In the genomic region with DNA sequence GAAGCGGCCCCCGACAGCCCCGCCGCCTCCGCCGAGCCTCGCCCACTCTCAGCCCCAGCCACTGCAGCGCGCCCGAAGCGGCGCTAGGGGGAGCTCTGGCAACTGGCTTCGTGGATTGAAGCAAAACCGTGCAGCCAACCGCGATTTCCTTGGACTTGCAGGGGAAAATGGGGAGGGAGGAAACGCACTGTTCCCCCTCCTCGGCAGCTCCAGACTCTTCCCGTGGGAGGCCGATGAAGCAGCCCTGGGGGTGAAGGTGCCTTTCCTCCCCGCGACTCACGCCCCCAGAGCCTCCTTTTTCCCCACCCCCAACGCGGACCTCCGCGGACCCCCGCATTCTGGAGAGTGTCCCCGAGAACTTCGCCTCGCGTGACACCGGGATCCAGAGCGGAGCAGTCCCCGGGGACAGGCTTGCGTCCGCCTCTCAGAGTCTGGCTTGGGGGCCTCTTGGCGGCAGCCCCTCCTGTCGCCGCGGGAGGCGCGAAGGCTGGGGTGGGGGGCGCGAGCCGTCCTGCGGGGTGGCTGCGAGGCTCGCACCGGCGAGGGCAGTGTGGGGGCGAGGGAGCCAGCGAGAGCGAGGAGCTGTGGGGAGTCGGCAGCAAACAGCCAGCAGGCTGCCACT, we compare ENCODE assay signal across 8 cellular contexts. TPM values are rescaled to one million over a fixed set of nuclear protein-coding genes. Genes with fewer than 3 reads are reported as not detected.
A peak's percentile ranks its signal among the peaks of the same experiment; 100 is the strongest.
DNase-seq lines count a peak whose midpoint lies in the region; ATAC-seq and TF ChIP-seq lines count a peak whose summit lies in the region.

No MANE protein-coding gene starts in this region.

- H3K4me1 ChIP-seq in left lung: peaks cover 6 to 40% of the 10 kb centered on the region in 2 donors

- CTCF ChIA-PET in AG04450 (lab: Charles Lee): interaction anchor here (0.6 to 13.5 kb wide), 54 partner anchors 9 to 639 kb away, joined by 3 to 145 read pairs (median 4); a partner anchor contains a TSS

- intact Hi-C loops in left lung (cut with DNase I): loop anchor here in 1 of 2 donors (10.0 kb wide), 1 partner anchor 441 kb away; no protein-coding TSS in a partner anchor

- H3K9me3 ChIP-seq in AG04450 (ENCODE audit: control insufficient read depth, insufficient read depth, low read length): no peaks in the 10 kb centered on the region; the same call in 1 of the 2 replicates
- H3K9me3 ChIP-seq in left lung: no peaks in the 10 kb centered on the region

- H3K4me3 ChIP-seq in AG04450 (ENCODE audit: low read depth, low read length): peak overlapping the region; percentile 64
- peak overlapping the region; percentile 71 for H3K4me3 ChIP-seq in H7 (ENCODE audit: insufficient read depth, low read depth, low read length)
- peak overlapping the region; percentile 58 to 93 for H3K4me3 ChIP-seq in left lung

- peak; percentile 60 for ATAC-seq in left lung
- ATAC-seq in GM18511 (IDR thresholded peaks at IDR 0.05; ENCODE audit: unreplicated experiment): no peak

- DNase-seq in AG04450 (ENCODE audit: low read depth, low spot score): peak; percentile 81
- peak; percentile 94 for DNase-seq in H7
- DNase-seq in NCI-H510A treated with DMSO at 0.1 percent for 48 hours (lab: John Stamatoyannopoulos, UW): peak; percentile 77
- peak; percentile 60 to 65 for DNase-seq in activated CD4-positive, alpha-beta T cell treated with anti-CD3 and anti-CD28 coated beads, Interleukin-2, amount 50 U/mL, for 24 hours (ENCODE audit: low read depth in 1 of 2, low spot score in 1 of 2)
- DNase-seq in dedifferentiated amniotic fluid mesenchymal stem cell (ENCODE audit: extremely low spot score): peak; percentile 93
- DNase-seq in left lung: peak; percentile 92 to 97
- peak; percentile 79 for DNase-seq in stimulated activated CD4-positive, alpha-beta T cell treated with anti-CD3 and anti-CD28 coated beads, Interleukin-1b, Interleukin-23, amount 100 ng/mL, for 48 hours

- no peaks in the 10 kb centered on the region for H3K27me3 ChIP-seq in AG04450 (ENCODE audit: control insufficient read depth, insufficient read depth, low read length)
- H3K27me3 ChIP-seq in H7 (ENCODE audit: control insufficient read depth, insufficient read depth, low read length): peaks cover 43% of the 10 kb centered on the region
- H3K27me3 ChIP-seq in left lung: peaks cover 0 to 20% of the 10 kb centered on the region in 2 donors

- TF ChIP-seq CTCF in AG04450 (IDR thresholded peaks at IDR 0.05; ENCODE audit: low read depth, low read length) (peak; percentile 97), left lung (IDR thresholded peaks at IDR 0.05) (peak; percentile 98 to 99)

- no peaks in the 10 kb centered on the region for H3K36me3 ChIP-seq in H7 (replicated peaks; ENCODE audit: control insufficient read depth, insufficient read depth, low read length)
- no peaks in the 10 kb centered on the region for H3K36me3 ChIP-seq in left lung

- peak overlapping the region; percentile 96 for H3K27ac ChIP-seq in AG04450 (ENCODE audit: low read depth, low read length)
- H3K27ac ChIP-seq in left lung: peak overlapping the region; percentile 93 to 100

- POLR2A ChIA-PET in AG04450 (lab: Yijun Ruan, JAX): interaction anchor here (0.6 to 2.6 kb wide), 26 partner anchors 12 to 453 kb away, joined by 3 to 29 read pairs (median 4); a partner anchor contains a TSS

RNA-seq across cellular contexts. Expression of a gene that starts 3.8 kb away (rescaled TPM):
- 4.9 TPM in 2 replicates for polyA plus RNA-seq in AG04450 (2011; rRNA removed)
- polyA minus RNA-seq in AG04450 (2011; rRNA and poly(A)+ RNA removed): 4.7 and 6.5 TPM in 2 replicates
- 11.1 and 13.3 TPM in 2 replicates for total RNA-seq in H7 (2014; rRNA removed; shearing (Covaris generic))
- 10 to 100 TPM; 17.9 to 21.4 TPM for total RNA-seq in left lung
